ENCODE assay signal across 24 cellular contexts in the genomic region with DNA sequence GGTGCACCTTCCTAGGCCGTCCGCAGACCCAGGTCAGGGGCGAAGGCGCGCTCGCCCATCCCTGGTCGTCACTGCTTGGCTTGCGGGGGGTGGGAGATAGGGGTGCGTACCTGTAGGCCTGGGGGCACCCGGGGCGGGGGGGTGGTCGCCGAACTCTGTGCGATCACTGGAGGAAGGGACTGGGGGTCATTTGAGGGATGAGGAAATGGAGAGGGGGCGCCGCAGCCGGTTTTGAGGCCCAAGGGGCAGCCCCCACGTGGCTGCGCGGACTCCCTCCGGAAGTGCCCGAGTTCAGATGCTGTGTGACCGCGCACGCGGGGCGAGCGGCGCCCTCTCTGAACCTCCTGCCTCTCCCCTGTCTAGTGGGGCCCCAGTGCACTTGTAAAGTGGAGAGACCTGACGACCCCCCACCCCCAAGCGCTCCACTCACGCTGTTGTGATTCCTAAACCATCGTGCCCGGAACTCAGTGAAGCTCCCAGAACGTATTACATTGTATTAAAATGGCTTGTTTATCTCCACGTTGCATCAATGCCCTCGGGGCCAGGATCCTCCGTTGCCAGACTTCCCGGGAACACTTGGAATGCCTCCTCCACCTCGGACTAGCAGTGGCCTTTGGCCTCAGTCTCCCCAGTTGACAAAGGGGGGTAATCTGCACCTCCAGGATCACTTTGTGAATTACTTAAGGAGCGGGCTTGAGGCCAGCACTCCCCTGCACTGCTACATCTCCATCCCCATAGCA. TPM values are rescaled to one million over a fixed set of nuclear protein-coding genes. Genes with fewer than 3 reads are reported as not detected.
DNase-seq lines count a peak whose midpoint lies in the region; TF ChIP-seq lines count a peak whose summit lies in the region.
"Had no signal": no experiment of that assay in that cellular context is flagged by ENCODE, and none has a peak within 500 bp of the region (broad histone marks: within the 10 kb centered on the region; RNA-seq: fewer than 3 reads in every experiment).

No MANE protein-coding gene starts in this region.

- CTCF ChIA-PET in activated naive CD4-positive, alpha-beta T cell treated with anti-CD3 and anti-CD28 coated beads, Interleukin-2, amount 10 ng/mL, durations not matched to agents 7 days and 5 days (lab: Charles Lee): interaction anchor here (0.6 to 1.3 kb wide), 3 partner anchors 35 to 856 kb away, joined by 3 read pairs; no protein-coding TSS in a partner anchor
- CTCF ChIA-PET in activated naive CD4-positive, alpha-beta T cell treated with anti-CD3 and anti-CD28 coated beads for 36 hours (lab: Charles Lee): interaction anchor here (0.5 kb wide), 2 partner anchors 60 to 203 kb away, joined by 3 read pairs; no protein-coding TSS in a partner anchor

- peak overlapping the region; percentile 48 for H3K4me3 ChIP-seq in HUES6 (ENCODE audit: low read depth, low read length)
- H3K4me3 ChIP-seq in trophoblast cell (ENCODE audit: low read depth, low read length): no peak overlapping the region
- H3K4me3 ChIP-seq in uterus: no peak overlapping the region

- H2BK5ac ChIP-seq in trophoblast cell (ENCODE audit: low read depth, low read length, poor library complexity): no peak overlapping the region

- no peaks in the 10 kb centered on the region for H3K9me3 Mint-ChIP-seq in activated naive CD4-positive, alpha-beta T cell treated with anti-CD3 and anti-CD28 coated beads, Interleukin-2, amount 10 ng/mL, durations not matched to agents 7 days and 5 days
- no peaks in the 10 kb centered on the region for H3K9me3 Mint-ChIP-seq in activated naive CD4-positive, alpha-beta T cell treated with anti-CD3 and anti-CD28 coated beads for 36 hours
- H3K9me3 Mint-ChIP-seq: activated T-cell treated with anti-CD3 and anti-CD28 coated beads, Interleukin-2, amount 50 U/mL, for 4 hours; T-helper 1 cell treated with Interleukin-12 subunit alpha and Interleukin-12 subunit beta and Interleukin-4 antibody, amounts not matched to agents 30 μg/mL and 1 μg/mL, for 36 hours had no signal

- TF ChIP-seq POLR2A in uterus (IDR thresholded peaks at IDR 0.05): no peak

- intact Hi-C loops in activated naive CD4-positive, alpha-beta T cell treated with anti-CD3 and anti-CD28 coated beads for 36 hours (cut with micrococcal nuclease): no loop called here
- intact Hi-C loops in uterus (cut with DNase I; ENCODE audit: low total_unique reads): no loop called here

- no peak for TF ChIP-seq CTCF in uterus (IDR thresholded peaks at IDR 0.05)

- H3K79me1 ChIP-seq in trophoblast cell (ENCODE audit: low read length): peaks cover 7% of the 10 kb centered on the region

- H3K18ac ChIP-seq in trophoblast cell (ENCODE audit: low read length): no peak overlapping the region

- H2AFZ ChIP-seq in trophoblast cell (ENCODE audit: insufficient read depth, low read length, poor library complexity): peak overlapping the region; percentile 37

- peaks cover 81% of the 10 kb centered on the region for H3K27me3 ChIP-seq in HUES6 (ENCODE audit: control insufficient read depth, insufficient read depth, low read length)
- no peaks in the 10 kb centered on the region for H3K27me3 ChIP-seq in trophoblast cell (ENCODE audit: insufficient read depth, low read length)
- peaks cover 0 to 3% of the 10 kb centered on the region in 2 donors for H3K27me3 ChIP-seq in uterus
- H3K27me3 ChIP-seq: suprapubic skin had no signal

- H4K91ac ChIP-seq in trophoblast cell (ENCODE audit: low read depth, low read length): peak overlapping the region; percentile 15

- no peaks in the 10 kb centered on the region for H3K36me3 Mint-ChIP-seq in activated naive CD4-positive, alpha-beta T cell treated with anti-CD3 and anti-CD28 coated beads, Interleukin-2, amount 10 ng/mL, durations not matched to agents 7 days and 5 days
- no peaks in the 10 kb centered on the region for H3K36me3 Mint-ChIP-seq in activated naive CD4-positive, alpha-beta T cell treated with anti-CD3 and anti-CD28 coated beads for 36 hours (ENCODE audit: low read depth)

- no peak overlapping the region for H3K14ac ChIP-seq in trophoblast cell (ENCODE audit: low read length)

- peak overlapping the region; percentile 25 for H2BK120ac ChIP-seq in trophoblast cell (ENCODE audit: insufficient read depth, low read length, poor library complexity)

- DNase-seq in activated naive CD4-positive, alpha-beta T cell treated with anti-CD3 and anti-CD28 coated beads, Interleukin-2, amount 10 ng/mL, durations not matched to agents 7 days and 5 days: no peak
- no peak for DNase-seq in activated naive CD4-positive, alpha-beta T cell treated with anti-CD3 and anti-CD28 coated beads for 36 hours
- peak; percentile 72 for DNase-seq in islet precursor cell
- peak in 1 of 2 donors; percentile 52 for DNase-seq in trophoblast cell
- no peak for DNase-seq in hippocampal formation (lab: John Stamatoyannopoulos, UW)
- DNase-seq in uterus: no peak
- DNase-seq in DMS 273 (lab: John Stamatoyannopoulos, UW; ENCODE audit: unreplicated experiment): no peak
- DNase-seq: activated CD4-positive, alpha-beta T cell treated with anti-CD3 and anti-CD28 coated beads for 4 hours; activated naive CD4-positive, alpha-beta T cell treated with anti-CD3 and anti-CD28 coated beads, Interleukin-2, amount 50 U/mL, for 16 hours; activated T-cell treated with anti-CD3 and anti-CD28 coated beads, Interleukin-2, amount 50 U/mL, for 4 hours; COR-L47; cortex of kidney; DMS79 treated with DMSO at 0.1 percent for 48 hours; esophagus squamous epithelium; gastrocnemius medialis; NCI-H2081 treated with DMSO at 0.1 percent for 48 hours; PC-3 had no signal

- H3K23ac ChIP-seq in trophoblast cell (ENCODE audit: low read length): no peak overlapping the region

- H3K4me2 ChIP-seq in trophoblast cell (ENCODE audit: low read length): no peak overlapping the region

- no CpG with 5 or more reads among the region's 41 CpGs for whole genome bisulfite sequencing in trophoblast cell (ENCODE audit: extremely low coverage, insufficient coverage, insufficient read length)

- H3K27ac ChIP-seq in HUES6 (ENCODE audit: low read depth, low read length) (no peak overlapping the region), trophoblast cell (ENCODE audit: low read depth, low read length) (no peak overlapping the region), uterus (no peak overlapping the region)
- H3K27ac ChIP-seq: gastrocnemius medialis, suprapubic skin had no signal

- H2BK12ac ChIP-seq in trophoblast cell (ENCODE audit: low read length): peak overlapping the region; percentile 32

- H3K4me1 Mint-ChIP-seq in activated naive CD4-positive, alpha-beta T cell treated with anti-CD3 and anti-CD28 coated beads, Interleukin-2, amount 10 ng/mL, durations not matched to agents 7 days and 5 days: peaks cover 8% of the 10 kb centered on the region
- peaks cover 2% of the 10 kb centered on the region for H3K4me1 Mint-ChIP-seq in activated naive CD4-positive, alpha-beta T cell treated with anti-CD3 and anti-CD28 coated beads for 36 hours (ENCODE audit: low read depth)

- no peaks in the 10 kb centered on the region for H3K79me2 ChIP-seq in trophoblast cell (ENCODE audit: control insufficient read depth, insufficient read depth, low read length, poor library complexity)

- H3K36me3 ChIP-seq in HUES6 (ENCODE audit: control insufficient read depth, insufficient read depth, low read length) (no peaks in the 10 kb centered on the region), trophoblast cell (ENCODE audit: control insufficient read depth in 1 of 2, insufficient read depth in 2 of 2, low read length in 2 of 2) (no peaks in the 10 kb centered on the region), uterus (no peaks in the 10 kb centered on the region)
- H3K36me3 ChIP-seq: esophagus squamous epithelium, gastrocnemius medialis, suprapubic skin had no signal

- no peak overlapping the region for H2AK5ac ChIP-seq in trophoblast cell (ENCODE audit: low read length)

- peaks cover 8% of the 10 kb centered on the region for H3K4me1 ChIP-seq in HUES6 (ENCODE audit: control insufficient read depth, insufficient read depth, low read length)
- peaks cover 14 to 21% of the 10 kb centered on the region in 2 experiments for H3K4me1 ChIP-seq in trophoblast cell (ENCODE audit: control insufficient read depth in 1 of 2, insufficient read depth in 2 of 2, low read length in 2 of 2)
- peaks cover 0 to 6% of the 10 kb centered on the region in 2 donors for H3K4me1 ChIP-seq in uterus
- H3K4me1 ChIP-seq: gastrocnemius medialis had no signal

- no peak overlapping the region for H3K27ac Mint-ChIP-seq in activated naive CD4-positive, alpha-beta T cell treated with anti-CD3 and anti-CD28 coated beads, Interleukin-2, amount 10 ng/mL, durations not matched to agents 7 days and 5 days
- H3K27ac Mint-ChIP-seq in activated naive CD4-positive, alpha-beta T cell treated with anti-CD3 and anti-CD28 coated beads for 36 hours: no peak overlapping the region
- H3K27ac Mint-ChIP-seq: T-helper 1 cell treated with Interleukin-12 subunit alpha and Interleukin-12 subunit beta and Interleukin-4 antibody, amounts not matched to agents 30 μg/mL and 1 μg/mL, for 36 hours had no signal

- H3K9ac ChIP-seq in HUES6 (ENCODE audit: low read length) (peak overlapping the region; percentile 12), trophoblast cell (ENCODE audit: low read length) (no peak overlapping the region)

- peak overlapping the region; percentile 5 for H3K4me3 Mint-ChIP-seq in activated naive CD4-positive, alpha-beta T cell treated with anti-CD3 and anti-CD28 coated beads, Interleukin-2, amount 10 ng/mL, durations not matched to agents 7 days and 5 days
- H3K4me3 Mint-ChIP-seq in activated naive CD4-positive, alpha-beta T cell treated with anti-CD3 and anti-CD28 coated beads for 36 hours: no peak overlapping the region
- H3K4me3 Mint-ChIP-seq: activated T-cell treated with anti-CD3 and anti-CD28 coated beads, Interleukin-2, amount 50 U/mL, for 4 hours; T-helper 1 cell treated with Interleukin-12 subunit alpha and Interleukin-12 subunit beta and Interleukin-4 antibody, amounts not matched to agents 30 μg/mL and 1 μg/mL, for 36 hours had no signal

- H4K12ac ChIP-seq in trophoblast cell (ENCODE audit: low read depth, low read length): no peak overlapping the region

- H3K9me3 ChIP-seq in HUES6 (ENCODE audit: control insufficient read depth, insufficient read depth, low read depth, low read length): no peaks in the 10 kb centered on the region
- peaks cover 3% of the 10 kb centered on the region for H3K9me3 ChIP-seq in trophoblast cell (ENCODE audit: insufficient read depth, low read depth, low read length)
- H3K9me3 ChIP-seq in uterus: no peaks in the 10 kb centered on the region
- H3K9me3 ChIP-seq: esophagus squamous epithelium, gastrocnemius medialis, suprapubic skin had no signal

- H4K8ac ChIP-seq in trophoblast cell (ENCODE audit: low read depth, low read length): peak overlapping the region; percentile 18

- H3K27me3 Mint-ChIP-seq in activated naive CD4-positive, alpha-beta T cell treated with anti-CD3 and anti-CD28 coated beads, Interleukin-2, amount 10 ng/mL, durations not matched to agents 7 days and 5 days: peaks cover 65% of the 10 kb centered on the region
- H3K27me3 Mint-ChIP-seq in activated naive CD4-positive, alpha-beta T cell treated with anti-CD3 and anti-CD28 coated beads for 36 hours (ENCODE audit: low read depth): peaks cover 10% of the 10 kb centered on the region

- H3K4ac ChIP-seq in trophoblast cell (ENCODE audit: low read depth, low read length): no peak overlapping the region

RNA-seq across cellular contexts. Expression of a gene that starts 3.0 kb away (rescaled TPM):
- total RNA-seq in activated naive CD4-positive, alpha-beta T cell treated with anti-CD3 and anti-CD28 coated beads for 36 hours: under 1 TPM; 0.55 to 0.74 TPM
- 1.8 and 2.0 TPM in 2 replicates for polyA plus RNA-seq in trophoblast cell (2013)
- 1 to 10 TPM in 1 of 4 donors, not detected in 3; 1.2 TPM for total RNA-seq in uterus
- total RNA-seq: esophagus squamous epithelium, gastrocnemius medialis, liver, M059J, omental fat pad, renal cortical epithelial cell, suprapubic skin had no signal
- polyA plus RNA-seq: liver had no signal

RNA-seq across cellular contexts. Expression of a gene that starts 32.0 kb away (rescaled TPM):
- total RNA-seq in activated naive CD4-positive, alpha-beta T cell treated with anti-CD3 and anti-CD28 coated beads for 36 hours: 1 to 10 TPM; 5.8 to 5.9 TPM
- 1.1 TPM in 2 replicates for polyA plus RNA-seq in trophoblast cell (2013)
- total RNA-seq in uterus: 1 to 10 TPM in 3 of 4 donors, not detected in 1; 4.8 to 7.7 (median 5.8) TPM

RNA-seq across cellular contexts. Expression of a gene that starts 32.1 kb away (rescaled TPM):
- total RNA-seq in activated naive CD4-positive, alpha-beta T cell treated with anti-CD3 and anti-CD28 coated beads for 36 hours: 10 to 100 TPM; 27.4 to 28.6 TPM
- polyA plus RNA-seq in trophoblast cell (2013): 17.6 and 17.8 TPM in 2 replicates
- total RNA-seq in uterus: 10 to 100 TPM in 2 of 4 donors, 1 to 10 TPM in 2; 3.2 to 44.4 (median 13.2) TPM
